11 cellular contexts compared by ENCODE assay signal in genomic region chr1:27071049-27071416, GRCh38. TPM values are rescaled to one million over a fixed set of nuclear protein-coding genes. Genes with fewer than 3 reads are reported as not detected.
DNase-seq lines count a peak whose midpoint lies in the region; ATAC-seq and TF ChIP-seq lines count a peak whose summit lies in the region.
"Had no signal": no experiment of that assay in that cellular context is flagged by ENCODE, and none has a peak within 500 bp of the region (broad histone marks: within the 10 kb centered on the region; RNA-seq: fewer than 3 reads in every experiment).

No MANE protein-coding gene starts in this region.

- peak; percentile 23 for ATAC-seq in left ventricle myocardium superior
- ATAC-seq: activated CD8-positive, alpha-beta T cell treated with anti-CD3 and anti-CD28 coated beads for 36 hours; effector memory CD8-positive, alpha-beta T cell had no signal

- H3K9me2 ChIP-seq in SK-N-SH = no peaks in the 10 kb centered on the region
- no peaks in the 10 kb centered on the region for H3K9me2 ChIP-seq in OCI-LY7 (ENCODE audit: insufficient read depth, low read length)

- no peak for TF ChIP-seq CTCF in HFF-Myc (IDR thresholded peaks at IDR 0.05; ENCODE audit: low read depth, low read length, missing control alignments)
- TF ChIP-seq CTCF in SK-N-SH (IDR thresholded peaks at IDR 0.05) = no peak
- TF ChIP-seq CTCF in OCI-LY7 (conservative IDR thresholded peaks at IDR 0.05; ENCODE audit: low read length) = no peak

- H3K9ac ChIP-seq in SK-N-SH = no peak overlapping the region

- 47% methylated on average over 2 of the region's 8 CpGs for WGBS in SK-N-SH (ENCODE audit: low lambda C conversion rate)

- H3K27me3 Mint-ChIP-seq in activated CD4-positive, alpha-beta T cell treated with anti-CD3 and anti-CD28 coated beads, Interleukin-2, amount 10 ng/mL, durations not matched to agents 24 days and 14 days = peaks cover 3% of the 10 kb centered on the region
- H3K27me3 Mint-ChIP-seq: activated CD8-positive, alpha-beta T cell treated with anti-CD3 and anti-CD28 coated beads for 36 hours had no signal

- H2AFZ ChIP-seq in SK-N-SH (ENCODE audit: low read depth) (no peak overlapping the region), OCI-LY7 (ENCODE audit: low read length) (no peak overlapping the region)

- no peaks in the 10 kb centered on the region for H3K36me3 Mint-ChIP-seq in activated CD4-positive, alpha-beta T cell treated with anti-CD3 and anti-CD28 coated beads, Interleukin-2, amount 10 ng/mL, durations not matched to agents 24 days and 14 days (ENCODE audit: low read depth)

- intact Hi-C loops in left ventricle myocardium superior (cut with micrococcal nuclease) = no loop called here
- intact Hi-C loops in OCI-LY7 (cut with micrococcal nuclease; ENCODE audit: unreplicated experiment) = no loop called here
- intact Hi-C loops in activated CD4-positive, alpha-beta T cell treated with anti-CD3 and anti-CD28 coated beads, Interleukin-2, amount 10 ng/mL, durations not matched to agents 24 days and 14 days (cut with micrococcal nuclease) = no loop called here

- no peak overlapping the region for H3K27ac Mint-ChIP-seq in activated CD4-positive, alpha-beta T cell treated with anti-CD3 and anti-CD28 coated beads, Interleukin-2, amount 10 ng/mL, durations not matched to agents 24 days and 14 days
- H3K27ac Mint-ChIP-seq: activated CD8-positive, alpha-beta T cell treated with anti-CD3 and anti-CD28 coated beads for 36 hours; effector memory CD8-positive, alpha-beta T cell had no signal

- H3K4me3 Mint-ChIP-seq in activated CD4-positive, alpha-beta T cell treated with anti-CD3 and anti-CD28 coated beads, Interleukin-2, amount 10 ng/mL, durations not matched to agents 24 days and 14 days = no peak overlapping the region
- H3K4me3 Mint-ChIP-seq: activated CD8-positive, alpha-beta T cell treated with anti-CD3 and anti-CD28 coated beads for 36 hours; effector memory CD8-positive, alpha-beta T cell had no signal

- no peak overlapping the region for H3K27ac ChIP-seq in SK-N-SH (ENCODE audit: low read depth in 2 of 2, low read length in 1 of 2)
- H3K27ac ChIP-seq in OCI-LY7 (ENCODE audit: low read depth, low read length, poor library complexity, severe bottlenecking) = no peak overlapping the region
- H3K27ac ChIP-seq: HL-60 had no signal

- no peaks in the 10 kb centered on the region for H3K9me3 ChIP-seq in SK-N-SH
- no peaks in the 10 kb centered on the region for H3K9me3 ChIP-seq in OCI-LY7 (ENCODE audit: low read length)

- H3K4me3 ChIP-seq in HFF-Myc (replicated peaks; ENCODE audit: low read depth, low read length) = no peak overlapping the region
- H3K4me3 ChIP-seq in SK-N-SH (ENCODE audit: low read depth in 2 of 2, low read length in 1 of 2) = no peak overlapping the region
- no peak overlapping the region for H3K4me3 ChIP-seq in OCI-LY7 (ENCODE audit: low read depth, low read length, poor library complexity, severe bottlenecking)

- no peak for TF ChIP-seq RAD21 in SK-N-SH (IDR thresholded peaks at IDR 0.05; ENCODE audit: low read length)

- no peaks in the 10 kb centered on the region for H3K9me3 Mint-ChIP-seq in activated CD4-positive, alpha-beta T cell treated with anti-CD3 and anti-CD28 coated beads, Interleukin-2, amount 10 ng/mL, durations not matched to agents 24 days and 14 days
- H3K9me3 Mint-ChIP-seq: activated CD8-positive, alpha-beta T cell treated with anti-CD3 and anti-CD28 coated beads for 36 hours; effector memory CD8-positive, alpha-beta T cell had no signal

- H4K20me1 ChIP-seq in SK-N-SH (ENCODE audit: insufficient read depth) (no peaks in the 10 kb centered on the region), OCI-LY7 (ENCODE audit: insufficient read depth, low read length) (no peaks in the 10 kb centered on the region)

- H3K36me3 ChIP-seq in SK-N-SH (replicated peaks in 1 of 2; ENCODE audit: control insufficient read depth in 1 of 2, insufficient read depth in 2 of 2, low read length in 1 of 2) = no peaks in the 10 kb centered on the region
- no peaks in the 10 kb centered on the region for H3K36me3 ChIP-seq in OCI-LY7 (ENCODE audit: insufficient read depth, low read length)

- H3K4me2 ChIP-seq in SK-N-SH (no peak overlapping the region), OCI-LY7 (ENCODE audit: low read length) (no peak overlapping the region)

- H3K4me1 ChIP-seq in SK-N-SH (ENCODE audit: control insufficient read depth in 1 of 2, insufficient read depth in 2 of 2, low read depth in 1 of 2, low read length in 1 of 2) (peaks cover 0 to 11% of the 10 kb centered on the region in 2 experiments; a peak in 1 of 4 replicates), OCI-LY7 (ENCODE audit: insufficient read depth, low read length, poor library complexity, severe bottlenecking) (peaks cover 9% of the 10 kb centered on the region)

- POLR2A ChIA-PET in SK-N-SH (lab: Yijun Ruan, JAX) = interaction anchor here (1.0 kb wide), 1 partner anchor 13 kb away, joined by 4 read pairs; no protein-coding TSS in a partner anchor
- POLR2A ChIA-PET in OCI-LY7 (lab: Charles Lee) = no interaction called here

- peak; percentile 60 for DNase-seq in HFF-Myc (ENCODE audit: extremely low read depth, low read depth)
- DNase-seq in SK-N-SH = peak; percentile 86
- no peak for DNase-seq in left ventricle myocardium superior
- peak; percentile 87 for DNase-seq in retina
- DNase-seq in OCI-LY7 (ENCODE audit: low spot score) = no peak
- no peak for DNase-seq in activated CD4-positive, CD25-positive, alpha-beta regulatory T cell (lab: John Stamatoyannopoulos, UW)
- DNase-seq in LoVo (ENCODE audit: low spot score) = no peak
- DNase-seq in activated CD4-positive, alpha-beta T cell treated with anti-CD3 and anti-CD28 coated beads, Interleukin-2, amount 10 ng/mL, durations not matched to agents 24 days and 14 days = no peak
- DNase-seq: activated CD8-positive, alpha-beta T cell treated with anti-CD3 and anti-CD28 coated beads for 36 hours; effector memory CD8-positive, alpha-beta T cell had no signal

- H3F3A ChIP-seq in SK-N-SH (replicated peaks; ENCODE audit: insufficient read depth) = no peaks in the 10 kb centered on the region

- H3K79me2 ChIP-seq in SK-N-SH (ENCODE audit: insufficient read depth) (no peaks in the 10 kb centered on the region), OCI-LY7 (ENCODE audit: insufficient read depth, low read depth, low read length) (no peaks in the 10 kb centered on the region)

- no peaks in the 10 kb centered on the region for H3K27me3 ChIP-seq in SK-N-SH (ENCODE audit: insufficient read depth)

- H3K4me1 Mint-ChIP-seq in activated CD4-positive, alpha-beta T cell treated with anti-CD3 and anti-CD28 coated beads, Interleukin-2, amount 10 ng/mL, durations not matched to agents 24 days and 14 days = no peaks in the 10 kb centered on the region

- CTCF ChIA-PET in SK-N-SH (lab: Yijun Ruan, JAX) = interaction anchor here (1.0 to 10.0 kb wide), 14 partner anchors 10 to 324 kb away, joined by 3 to 98 read pairs (median 4); no protein-coding TSS in a partner anchor
- CTCF ChIA-PET in OCI-LY7 (lab: Charles Lee; ENCODE audit: unreplicated experiment) = interaction anchor here (0.5 to 1.2 kb wide), 2 partner anchors 21 to 26 kb away, joined by 3 read pairs; no protein-coding TSS in a partner anchor

- BruUV-seq in OCI-LY7 (replicated peaks; lab: Mats Ljungman, UMichigan) = no TSS peak

- no peak for TF ChIP-seq EP300 in SK-N-SH (IDR thresholded peaks at IDR 0.05; ENCODE audit: borderline replicate concordance in 1 of 2, low read depth in 1 of 2, low read length in 1 of 2)

TF ChIP-seq in SK-N-SH, 30 proteins besides CTCF, POLR2A, EP300 and RAD21:
- TF ChIP-seq SMC3 (IDR thresholded peaks at IDR 0.05; ENCODE audit: low read depth, low read length) (no peak), FOSL2 (IDR thresholded peaks at IDR 0.05; ENCODE audit: borderline replicate concordance, low read depth) (no peak), RXRA (IDR thresholded peaks at IDR 0.05; ENCODE audit: borderline replicate concordance, low read depth) (no peak), MXI1 (IDR thresholded peaks at IDR 0.05; ENCODE audit: low read depth, low read length) (peak; percentile 58; the same call in 1 of the 2 replicates)

RNA-seq across cellular contexts. Expression of gene TENT5B, which starts 58.4 kb away (rescaled TPM):
- 0.78 and 1.2 TPM in 2 replicates for polyA plus RNA-seq in SK-N-SH (2012; rRNA removed)
- 0.71 and 1.2 TPM in 2 replicates for polyA plus RNA-seq in SK-N-SH (2012; cell fraction: cytosol; rRNA removed)
- 0.63 and 0.79 TPM in 2 replicates for polyA plus RNA-seq in SK-N-SH (2012; cell fraction: nucleus; rRNA removed)
- total RNA-seq in left ventricle myocardium superior (49.6 TPM), OCI-LY7 (2022) (not detected in 2 replicates)
- not detected in 2 replicates for total RNA-seq in OCI-LY7 (2014; rRNA removed; shearing (Covaris generic))
- not detected in 2 replicates for total RNA-seq in activated CD4-positive, alpha-beta T cell treated with anti-CD3 and anti-CD28 coated beads, Interleukin-2, amount 10 ng/mL, durations not matched to agents 24 days and 14 days
- total RNA-seq: activated CD8-positive, alpha-beta T cell treated with anti-CD3 and anti-CD28 coated beads for 36 hours had no signal

Comparison
In these comparisons a context has a peak if more than half of its experiments do, and no peak if none do; other contexts are left out.
1. DNase-seq: peak in HFF-Myc (single experiment), SK-N-SH (single experiment) and retina (single experiment); none in left ventricle myocardium superior (single experiment), OCI-LY7 (single experiment), activated CD4-positive, CD25-positive, alpha-beta regulatory T cell (0 of 4), LoVo (single experiment) and activated CD4-positive, alpha-beta T cell treated with anti-CD3 and anti-CD28 coated beads, Interleukin-2, amount 10 ng/mL, durations not matched to agents 24 days and 14 days (single experiment).
2. RNA of gene TENT5B, which starts 58.4 kb away (total RNA-seq): 49.6 TPM in left ventricle myocardium superior (single experiment); not detected in activated CD4-positive, alpha-beta T cell treated with anti-CD3 and anti-CD28 coated beads, Interleukin-2, amount 10 ng/mL, durations not matched to agents 24 days and 14 days and not detected in OCI-LY7; every median in the first group is over 10 times any median in the second.